In the genomic region with DNA sequence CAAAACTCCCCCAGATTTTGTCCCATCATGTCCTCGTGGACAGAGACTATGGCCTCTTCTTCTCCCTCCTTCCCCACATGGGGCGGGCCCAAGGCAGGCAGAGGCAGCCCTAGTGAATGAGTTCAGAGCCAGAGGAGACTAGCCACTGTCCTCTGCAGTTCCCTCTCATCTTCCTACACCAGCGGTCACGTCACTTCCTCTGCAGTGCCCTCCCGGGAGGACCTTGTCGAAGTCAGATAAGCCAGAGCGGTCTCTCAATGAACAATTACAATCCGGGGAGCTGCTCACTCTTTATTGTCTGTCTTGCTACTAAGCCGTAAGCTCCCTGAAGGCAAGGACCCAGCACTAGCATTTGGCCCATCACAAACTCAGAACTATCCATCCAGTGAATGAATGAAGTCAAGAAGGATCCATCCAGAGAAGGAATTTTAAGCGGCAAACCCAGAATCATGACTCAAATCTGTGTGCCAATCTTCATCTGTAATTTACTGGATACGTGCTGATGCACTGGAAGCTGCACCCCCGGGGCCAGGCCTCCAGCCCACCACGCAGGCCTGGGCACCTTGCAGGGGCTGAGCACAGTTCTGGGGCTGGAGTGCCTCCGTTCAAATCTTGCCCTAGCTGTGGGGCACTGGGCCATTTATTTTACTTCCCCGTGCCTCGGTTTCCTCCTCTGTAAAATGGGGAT, we compare ENCODE assay signal across 1 cellular context.
TF ChIP-seq lines count a peak whose summit lies in the region.

No MANE protein-coding gene starts in this region.

TF ChIP-seq in PFSK-1, 5 proteins besides CTCF, POLR2A, EP300 and RAD21:
- TF ChIP-seq SIN3A (IDR thresholded peaks at IDR 0.05; ENCODE audit: borderline replicate concordance, insufficient read depth, low read length) (no peak), TAF1 (IDR thresholded peaks at IDR 0.05; ENCODE audit: borderline replicate concordance, insufficient read depth, low read length) (no peak), FOXP2 (optimal IDR thresholded peaks at IDR 0.05; ENCODE audit: borderline replicate concordance, extremely low read depth, extremely low read length, insufficient read depth) (no peak), POLR2AphosphoS5 (IDR thresholded peaks at IDR 0.05; ENCODE audit: low read depth, low read length) (peak; percentile 36; the same call in 1 of the 2 replicates)
TF ChIP-seq in PFSK-1: peak in this region for 1.
